In the genomic region with DNA sequence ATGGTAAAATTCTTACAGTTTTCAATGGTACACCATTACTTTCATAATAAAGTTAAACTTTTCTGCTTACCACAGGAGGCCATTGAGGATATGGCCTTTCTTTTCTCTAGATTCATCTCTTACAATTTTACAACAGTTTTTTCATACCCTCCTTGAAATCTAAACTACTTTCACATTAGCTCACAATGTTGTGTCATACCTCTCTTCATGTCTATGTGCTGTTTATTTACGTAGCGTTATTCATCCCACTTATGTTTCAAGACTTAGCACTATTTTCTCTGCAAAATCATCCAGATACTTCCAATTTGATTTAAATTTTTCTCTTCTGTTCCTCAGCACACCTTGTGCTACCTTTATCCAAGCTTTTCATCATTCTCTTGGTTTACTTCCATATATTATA, we compare ENCODE assay signal across 14 cellular contexts.
"Had no signal": no experiment of that assay in that cellular context is flagged by ENCODE, and none has a peak within 500 bp of the region (broad histone marks: within the 10 kb centered on the region; RNA-seq: fewer than 3 reads in every experiment).

No MANE protein-coding gene starts in this region.

- H3K4me1 ChIP-seq: left lung had no signal

- H3K4me3 ChIP-seq: left lung, smooth muscle cell had no signal

- H3K27me3 ChIP-seq: left lung had no signal

- H3K36me3 ChIP-seq: left lung had no signal

- DNase-seq: activated CD4-positive, alpha-beta memory T cell treated with anti-CD3 and anti-CD28 coated beads for 36 hours; activated CD4-positive, CD25-positive, alpha-beta regulatory T cell treated with anti-CD3 and anti-CD28 coated beads, Interleukin-2, amount 50 U/mL, for 72 hours; activated effector memory CD4-positive, alpha-beta T cell treated with anti-CD3 and anti-CD28 coated beads, Interleukin-2, amount 50 U/mL, for 16 hours; activated T-cell treated with anti-CD3 and anti-CD28 coated beads, Interleukin-2, amount 50 U/mL, for 4 hours; cortex of kidney; effector CD8-positive, alpha-beta T cell; foreskin fibroblast; head of caudate nucleus; left lung; nephron progenitor cell; stimulated activated naive CD4-positive, alpha-beta T cell treated with Interleukin-2 at 50 U/mL for 16 hours; T-helper 9 cell had no signal

- H3K4me2 ChIP-seq: smooth muscle cell had no signal

- ATAC-seq: activated naive CD4-positive, alpha-beta T cell treated with anti-CD3 and anti-CD28 coated beads, Interleukin-2, amount 50 U/mL, for 72 hours; activated T-cell treated with anti-CD3 and anti-CD28 coated beads, Interleukin-2, amount 50 U/mL, for 4 hours; left lung had no signal

- H3K27ac ChIP-seq: left lung had no signal
